ENCODE assay signal across 22 cellular contexts in the genomic region with DNA sequence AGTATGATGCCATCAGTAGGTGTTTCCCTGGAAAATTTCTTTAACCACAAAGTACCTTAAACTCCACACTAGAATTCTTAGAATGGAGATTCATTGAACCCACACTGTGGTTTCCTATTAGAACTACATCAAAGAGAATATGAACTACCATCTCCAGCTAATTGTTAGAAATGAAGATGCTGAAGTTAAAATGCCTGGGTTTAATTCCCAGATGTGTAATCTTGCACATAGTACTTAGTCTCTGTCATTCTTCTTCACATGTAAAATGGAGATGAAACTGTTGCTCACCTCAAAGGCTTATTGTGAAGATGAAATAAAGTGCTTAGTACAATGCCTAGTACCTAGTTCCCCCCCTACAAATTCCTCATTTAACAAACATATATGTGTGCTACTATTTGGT.
"Had no signal": no experiment of that assay in that cellular context is flagged by ENCODE, and none has a peak within 500 bp of the region (broad histone marks: within the 10 kb centered on the region; RNA-seq: fewer than 3 reads in every experiment).

No MANE protein-coding gene starts in this region.

- H3K36me3 Mint-ChIP-seq: immature natural killer cell, mesothelial cell of epicardium, naive B cell had no signal

- H3K36me3 ChIP-seq: esophagus muscularis mucosa, heart left ventricle, left lung, lower lobe of right lung had no signal

- H2AFZ ChIP-seq: hepatocyte had no signal

- H3K79me2 ChIP-seq: hepatocyte had no signal

- H3K4me1 Mint-ChIP-seq: immature natural killer cell, mesothelial cell of epicardium, naive B cell had no signal

- H3K27ac ChIP-seq: coronary artery, dorsolateral prefrontal cortex, esophagus muscularis mucosa, foreskin keratinocyte, heart left ventricle, hepatocyte, left lung, lower lobe of right lung had no signal

- H3K27me3 Mint-ChIP-seq: naive B cell had no signal

- H3K4me3 ChIP-seq: coronary artery, dorsolateral prefrontal cortex, esophagus muscularis mucosa, heart left ventricle, hepatocyte, left lung, lower lobe of right lung, mucosa of descending colon had no signal

- ATAC-seq: foreskin keratinocyte, heart left ventricle, left cardiac atrium, left lung, left ventricle myocardium superior, lower lobe of right lung, mucosa of descending colon had no signal

- H3K4me2 ChIP-seq: hepatocyte had no signal

- H3K4me3 Mint-ChIP-seq: immature natural killer cell, mesothelial cell of epicardium, naive B cell had no signal

- H3K27ac Mint-ChIP-seq: immature natural killer cell, mesothelial cell of epicardium, naive B cell had no signal

- DNase-seq: dermis blood vessel endothelial cell; dorsolateral prefrontal cortex; effector CD4-positive, alpha-beta T cell; effector memory CD4-positive, alpha-beta T cell; foreskin keratinocyte; heart left ventricle; hypothalamus; immature natural killer cell; islet precursor cell; kidney; kidney glomerular epithelial cell; left cardiac atrium; left lung; left ventricle myocardium superior; lower lobe of right lung; mesenchymal stem cell; mucosa of descending colon; naive B cell had no signal

- H3K4me1 ChIP-seq: esophagus muscularis mucosa, foreskin keratinocyte, heart left ventricle, left lung, lower lobe of right lung had no signal

- H3K9me3 Mint-ChIP-seq: mesothelial cell of epicardium had no signal

- H3K27me3 ChIP-seq: dorsolateral prefrontal cortex, esophagus muscularis mucosa, foreskin keratinocyte, heart left ventricle, hepatocyte, left lung had no signal

- H3K9me3 ChIP-seq: esophagus muscularis mucosa, left lung, lower lobe of right lung, mucosa of descending colon had no signal
